In the genomic region with DNA sequence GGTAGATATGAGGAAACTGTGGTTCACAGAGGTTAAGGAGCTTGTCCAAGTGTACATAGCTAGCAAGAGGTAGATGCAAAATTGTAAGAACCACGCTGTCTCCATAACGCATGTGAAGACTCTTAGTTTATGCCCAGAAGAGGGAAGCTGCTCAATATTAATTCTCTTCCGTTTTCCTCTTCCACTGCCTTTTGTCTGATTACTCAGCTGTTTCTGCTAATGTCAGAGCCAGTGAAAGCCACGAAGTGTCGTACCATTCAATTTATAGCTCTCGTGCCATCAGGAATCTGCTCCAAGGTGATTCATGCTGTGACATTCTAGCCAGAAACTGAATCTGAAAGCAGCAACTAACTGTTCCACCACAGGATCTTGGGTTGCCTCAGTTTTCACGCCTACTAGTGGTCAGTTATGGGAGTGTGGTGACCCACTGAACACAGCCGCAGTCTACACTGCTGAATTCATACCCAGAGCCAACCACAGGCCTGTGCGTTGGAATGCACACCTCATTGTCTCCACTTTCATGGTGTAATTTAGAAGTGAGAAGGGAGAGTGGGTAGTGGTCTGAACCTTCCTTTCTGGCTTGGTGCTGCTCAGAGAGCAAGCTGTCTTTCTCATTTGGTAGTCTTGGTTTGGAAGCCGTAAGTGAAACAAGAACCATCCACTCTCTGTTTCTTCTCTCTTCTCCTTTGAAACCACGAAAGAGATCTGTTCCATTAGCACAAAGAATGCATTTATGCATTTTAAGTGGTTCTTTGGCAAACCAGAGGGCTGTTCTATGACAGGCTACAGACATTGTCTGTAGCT, we compare ENCODE assay signal across 8 cellular contexts.
DNase-seq lines count a peak whose midpoint lies in the region; ATAC-seq and TF ChIP-seq lines count a peak whose summit lies in the region.

No MANE protein-coding gene starts in this region.

- no peaks in the 10 kb centered on the region for H3K4me1 ChIP-seq in colonic mucosa
- H3K4me1 ChIP-seq in lower lobe of right lung, result no peaks in the 10 kb centered on the region

- H3K9ac ChIP-seq in colonic mucosa (ENCODE audit: low read depth in 2 of 2, low read length in 2 of 2), result no peak overlapping the region

- H3K36me3 ChIP-seq in colonic mucosa (no peaks in the 10 kb centered on the region), lower lobe of right lung (no peaks in the 10 kb centered on the region)

- peak; percentile 89 to 92 for ATAC-seq in lower lobe of right lung

- intact Hi-C loops in colonic mucosa (cut with DNase I), result no loop called here
- intact Hi-C loops in lower lobe of right lung (cut with DNase I), result no loop called here

- DNase-seq in GM12865 (ENCODE audit: low read depth) (peak; percentile 95), H4 (ENCODE audit: low spot score) (peak; percentile 89), Kasumi-1 (lab: John Stamatoyannopoulos, UW) (peak; percentile 32 to 33), colonic mucosa (peak; percentile 45), lower lobe of right lung (no peak), middle frontal gyrus (ENCODE audit: extremely low spot score, low spot score) (no peak)
- DNase-seq in activated CD4-positive, CD25-positive, alpha-beta regulatory T cell treated with anti-CD3 and anti-CD28 coated beads, Interleukin-2, amount 50 U/mL, for 16 hours (ENCODE audit: low read depth, low spot score), result peak; percentile 41
- peak; percentile 18 to 58 for DNase-seq in stimulated activated CD8-positive, alpha-beta memory T cell treated with anti-CD3 and anti-CD28 coated beads, Interleukin-15, amount 100 ng/mL, for 4 hours (ENCODE audit: low read depth in 2 of 2)

- H3K27ac ChIP-seq in colonic mucosa (no peak overlapping the region), lower lobe of right lung (peak overlapping the region; percentile 57)

- H3K9me3 ChIP-seq in colonic mucosa (no peaks in the 10 kb centered on the region), lower lobe of right lung (no peaks in the 10 kb centered on the region)

- H3K27me3 ChIP-seq in colonic mucosa (no peaks in the 10 kb centered on the region), lower lobe of right lung (ENCODE audit: low read depth) (no peaks in the 10 kb centered on the region)

- H3K4me3 ChIP-seq in GM12865 (ENCODE audit: low read depth, low read length) (peak overlapping the region; percentile 19), colonic mucosa (no peak overlapping the region), lower lobe of right lung (peak overlapping the region; percentile 25)

- TF ChIP-seq CTCF in GM12865 (IDR thresholded peaks at IDR 0.05; ENCODE audit: insufficient read depth, low read depth, low read length, missing control alignments) (peak; percentile 79), colonic mucosa (IDR thresholded peaks at IDR 0.05) (peak; percentile 59), lower lobe of right lung (IDR thresholded peaks at IDR 0.05) (peak; percentile 60)

Comparison
In these comparisons a context has a peak if more than half of its experiments do, and no peak if none do; other contexts are left out.
1. DNase-seq: peak in GM12865 (single experiment), H4 (single experiment), Kasumi-1 (2 of 2), activated CD4-positive, CD25-positive, alpha-beta regulatory T cell treated with anti-CD3 and anti-CD28 coated beads, Interleukin-2, amount 50 U/mL, for 16 hours (single experiment), colonic mucosa (single experiment) and stimulated activated CD8-positive, alpha-beta memory T cell treated with anti-CD3 and anti-CD28 coated beads, Interleukin-15, amount 100 ng/mL, for 4 hours (2 of 2); none in lower lobe of right lung (single experiment) and middle frontal gyrus (single experiment).
2. Peak in every context shown above with its lines, with median percentiles within 50 percentile points of each other: CTCF ChIP-seq.